ENCODE assay signal across 13 cellular contexts in the genomic region with DNA sequence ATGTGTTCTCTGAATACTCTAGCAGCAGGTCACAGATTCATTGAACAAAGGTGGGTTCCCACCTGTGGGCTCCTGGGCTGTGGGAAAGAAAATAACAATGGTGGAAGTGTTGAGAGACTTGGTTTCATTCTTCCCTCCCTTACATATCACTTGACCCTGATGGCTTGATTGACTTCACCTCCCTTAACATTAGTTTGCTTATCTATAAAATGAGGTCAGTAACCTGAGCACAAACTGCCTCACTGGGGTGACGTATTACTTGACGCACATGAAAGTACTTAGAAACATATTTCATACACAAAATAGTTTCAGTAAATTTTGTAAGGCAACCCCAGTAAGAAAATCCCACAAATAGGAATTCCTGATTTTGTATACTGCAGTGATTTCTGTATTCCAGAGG.
"Had no signal": no experiment of that assay in that cellular context is flagged by ENCODE, and none has a peak within 500 bp of the region (broad histone marks: within the 10 kb centered on the region; RNA-seq: fewer than 3 reads in every experiment).

No MANE protein-coding gene starts in this region.

- ATAC-seq: gastroesophageal sphincter; natural killer cell treated with Interleukin-12 subunit alpha and Interleukin-12 subunit beta and Interleukin-15 and Interleukin-18, amount 100 ng/mL, for 72 hours had no signal

- H3K27ac ChIP-seq: gastroesophageal sphincter, ovary, tibial nerve had no signal

- H3K36me3 ChIP-seq: gastroesophageal sphincter, ovary, tibial nerve had no signal

- H3K27me3 Mint-ChIP-seq: activated B cell treated with CpG ODN at 0.5 μM for 24 hours; activated CD4-positive, alpha-beta T cell treated with anti-CD3 and anti-CD28 coated beads, Interleukin-2, amount 10 ng/mL, durations not matched to agents 7 days and 5 days; natural killer cell treated with Interleukin-12 subunit alpha and Interleukin-12 subunit beta and Interleukin-15 and Interleukin-18, amount 100 ng/mL, for 72 hours had no signal

- H3K27ac Mint-ChIP-seq: activated B cell treated with CpG ODN at 0.5 μM for 24 hours; activated CD4-positive, alpha-beta T cell treated with anti-CD3 and anti-CD28 coated beads, Interleukin-2, amount 10 ng/mL, durations not matched to agents 7 days and 5 days; activated T-helper 1 cell treated with anti-CD3 and anti-CD28 coated beads, Interleukin-12 subunit alpha, Interleukin-12 subunit beta, Interleukin-2, Interleukin-4 antibody, amounts not matched to agents 30 ng/mL and 10 ng/mL and 1 ng/mL, durations not matched to agents 14 hours and 24 hours and 36 hours; natural killer cell treated with Interleukin-12 subunit alpha and Interleukin-12 subunit beta and Interleukin-15 and Interleukin-18, amount 100 ng/mL, for 72 hours; T-helper 1 cell treated with Interleukin-12 subunit alpha and Interleukin-12 subunit beta and Interleukin-4 antibody, amounts not matched to agents 30 μg/mL and 1 μg/mL, for 36 hours had no signal

- H3K9me3 ChIP-seq: gastroesophageal sphincter, ovary, tibial nerve had no signal

- H3K27me3 ChIP-seq: gastroesophageal sphincter, ovary, tibial nerve had no signal

- H3K36me3 Mint-ChIP-seq: natural killer cell treated with Interleukin-12 subunit alpha and Interleukin-12 subunit beta and Interleukin-15 and Interleukin-18, amount 100 ng/mL, for 72 hours had no signal

- DNase-seq: activated B cell treated with CpG ODN at 0.5 μM for 24 hours; activated CD4-positive, alpha-beta T cell treated with anti-CD3 and anti-CD28 coated beads, Interleukin-2, amount 10 ng/mL, durations not matched to agents 7 days and 5 days; activated naive CD4-positive, alpha-beta T cell treated with Interleukin-2 at 50 U/mL for 16 hours; anterior cingulate cortex; dermis blood vessel endothelial cell; ovary; stimulated activated CD4-positive, alpha-beta T cell treated with anti-CD3 and anti-CD28 coated beads, Interleukin-12 subunit alpha, Interleukin-12 subunit beta, amount 100 ng/mL, for 4 hours; stimulated activated CD4-positive, alpha-beta T cell treated with anti-CD3 and anti-CD28 coated beads, Interleukin-2, amount 100 ng/mL, for 24 hours had no signal

- H3K9me3 Mint-ChIP-seq: activated B cell treated with CpG ODN at 0.5 μM for 24 hours; activated CD4-positive, alpha-beta T cell treated with anti-CD3 and anti-CD28 coated beads, Interleukin-2, amount 10 ng/mL, durations not matched to agents 7 days and 5 days; activated T-helper 1 cell treated with anti-CD3 and anti-CD28 coated beads, Interleukin-12 subunit alpha, Interleukin-12 subunit beta, Interleukin-2, Interleukin-4 antibody, amounts not matched to agents 30 ng/mL and 10 ng/mL and 1 ng/mL, durations not matched to agents 14 hours and 24 hours and 36 hours; natural killer cell treated with Interleukin-12 subunit alpha and Interleukin-12 subunit beta and Interleukin-15 and Interleukin-18, amount 100 ng/mL, for 72 hours; T-helper 1 cell treated with Interleukin-12 subunit alpha and Interleukin-12 subunit beta and Interleukin-4 antibody, amounts not matched to agents 30 μg/mL and 1 μg/mL, for 36 hours had no signal

- H3K4me3 ChIP-seq: gastroesophageal sphincter, ovary, tibial nerve had no signal

- H3K4me3 Mint-ChIP-seq: activated B cell treated with CpG ODN at 0.5 μM for 24 hours; activated CD4-positive, alpha-beta T cell treated with anti-CD3 and anti-CD28 coated beads, Interleukin-2, amount 10 ng/mL, durations not matched to agents 7 days and 5 days; activated T-helper 1 cell treated with anti-CD3 and anti-CD28 coated beads, Interleukin-12 subunit alpha, Interleukin-12 subunit beta, Interleukin-2, Interleukin-4 antibody, amounts not matched to agents 30 ng/mL and 10 ng/mL and 1 ng/mL, durations not matched to agents 14 hours and 24 hours and 36 hours; natural killer cell treated with Interleukin-12 subunit alpha and Interleukin-12 subunit beta and Interleukin-15 and Interleukin-18, amount 100 ng/mL, for 72 hours; T-helper 1 cell treated with Interleukin-12 subunit alpha and Interleukin-12 subunit beta and Interleukin-4 antibody, amounts not matched to agents 30 μg/mL and 1 μg/mL, for 36 hours had no signal
